35 cellular contexts compared by ENCODE assay signal in the genomic region with DNA sequence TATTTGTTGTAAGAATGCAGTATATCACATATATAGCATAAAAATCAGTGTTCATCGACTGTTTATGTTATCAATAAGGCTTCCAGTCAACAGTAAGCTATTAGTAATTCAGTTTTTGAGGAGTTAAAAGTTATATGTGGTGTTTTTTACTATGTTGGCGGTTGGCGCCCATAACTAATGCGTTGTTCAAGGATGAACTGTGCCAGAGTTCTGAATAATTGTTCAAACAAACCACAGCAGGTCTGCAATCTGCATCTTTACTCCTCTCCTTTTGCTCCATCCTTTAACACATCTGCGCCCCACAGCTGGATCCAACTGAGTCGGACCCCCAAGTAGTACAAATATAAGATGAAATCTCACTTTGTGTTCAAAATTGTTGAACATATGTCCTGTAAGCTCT.
DNase-seq lines count a peak whose midpoint lies in the region; ATAC-seq and TF ChIP-seq lines count a peak whose summit lies in the region.
"Had no signal": no experiment of that assay in that cellular context is flagged by ENCODE, and none has a peak within 500 bp of the region (broad histone marks: within the 10 kb centered on the region; RNA-seq: fewer than 3 reads in every experiment).

No MANE protein-coding gene starts in this region.

- H3K4me3 Mint-ChIP-seq in activated CD4-positive, alpha-beta T cell treated with anti-CD3 and anti-CD28 coated beads, Interleukin-2, amount 10 ng/mL, durations not matched to agents 24 days and 14 days: no peak overlapping the region
- H3K4me3 Mint-ChIP-seq: B cell; CD14-positive monocyte; CD4-positive, alpha-beta memory T cell; CD4-positive, alpha-beta T cell; CD4-positive, CD25-positive, alpha-beta regulatory T cell; CD8-positive, alpha-beta memory T cell; CD8-positive, alpha-beta T cell had no signal

- H2AFZ ChIP-seq in IMR-90 (replicated peaks; ENCODE audit: low read length, poor library complexity): no peak overlapping the region
- no peak overlapping the region for H2AFZ ChIP-seq in PC-3 (ENCODE audit: low read length)

- H3K4me2 ChIP-seq in IMR-90 (ENCODE audit: low read depth, low read length) (no peak overlapping the region), PC-3 (ENCODE audit: low read length) (no peak overlapping the region), mesendoderm (ENCODE audit: low read length) (no peak overlapping the region)
- H3K4me2 ChIP-seq: A549; BLaER1; BLaER1 treated with 17β-estradiol and CSF1 and Interleukin-3, amounts not matched to agents 10 nM and 100 nM had no signal

- H3K79me1 ChIP-seq in IMR-90 (ENCODE audit: low read depth in 1 of 2, low read length in 2 of 2) (no peaks in the 10 kb centered on the region), mesendoderm (ENCODE audit: low read length) (no peaks in the 10 kb centered on the region)

- H4K91ac ChIP-seq in IMR-90 (ENCODE audit: insufficient read depth, low read depth, low read length): no peak overlapping the region

- BruUV-seq in IMR-90 (replicated peaks; lab: Mats Ljungman, UMichigan): no TSS peak
- BruUV-seq in PC-3 (replicated peaks; lab: Mats Ljungman, UMichigan): no TSS peak

- no peak overlapping the region for H3K14ac ChIP-seq in IMR-90 (replicated peaks; ENCODE audit: low read depth, low read length)

- H2BK5ac ChIP-seq in IMR-90 (ENCODE audit: low read depth, low read length, poor library complexity, severe bottlenecking) (no peak overlapping the region), mesendoderm (ENCODE audit: low read length) (no peak overlapping the region)

- H2BK120ac ChIP-seq in IMR-90 (ENCODE audit: low read depth, low read length) (peak overlapping the region; percentile 9; the same call in 1 of the 2 replicates), mesendoderm (ENCODE audit: low read depth, low read length) (no peak overlapping the region)

- H3K36me3 ChIP-seq in IMR-90 (ENCODE audit: control insufficient read depth, insufficient read depth, low read length) (no peaks in the 10 kb centered on the region), PC-3 (ENCODE audit: low read depth, low read length) (no peaks in the 10 kb centered on the region), mesendoderm (ENCODE audit: control insufficient read depth, insufficient read depth, low read length) (no peaks in the 10 kb centered on the region), H7 (replicated peaks; ENCODE audit: control insufficient read depth, insufficient read depth, low read length) (no peaks in the 10 kb centered on the region)
- H3K36me3 ChIP-seq: BLaER1; BLaER1 treated with 17β-estradiol and CSF1 and Interleukin-3, amounts not matched to agents 10 nM and 100 nM had no signal

- no peaks in the 10 kb centered on the region for H3K9me2 ChIP-seq in PC-3 (replicated peaks; ENCODE audit: low read length)

- POLR2A ChIA-PET in IMR-90 (lab: Charles Lee; ENCODE audit: unreplicated experiment) (no interaction called here), PC-3 (lab: Charles Lee; ENCODE audit: unreplicated experiment) (no interaction called here)

- H4K20me1 ChIP-seq in IMR-90 (ENCODE audit: insufficient read depth, low read length) (no peaks in the 10 kb centered on the region), PC-3 (ENCODE audit: low read length) (no peaks in the 10 kb centered on the region)
- H4K20me1 ChIP-seq: BLaER1; BLaER1 treated with 17β-estradiol and CSF1 and Interleukin-3, amounts not matched to agents 10 nM and 100 nM had no signal

- ATAC-seq in IMR-90 (ENCODE audit: low read depth): no peak
- ATAC-seq in PC-3: peak; percentile 91
- no peak for ATAC-seq in GM19328 (IDR thresholded peaks at IDR 0.05; ENCODE audit: unreplicated experiment)
- ATAC-seq: A549; CD8-positive, alpha-beta T cell had no signal

- H3K4me3 ChIP-seq in IMR-90 (ENCODE audit: insufficient read depth, low read depth, low read length) (no peak overlapping the region), PC-3 (ENCODE audit: low read length) (no peak overlapping the region), mesendoderm (ENCODE audit: low read length) (no peak overlapping the region), H7 (ENCODE audit: insufficient read depth, low read depth, low read length) (no peak overlapping the region)
- H3K4me3 ChIP-seq: A549; BLaER1; BLaER1 treated with 17β-estradiol and CSF1 and Interleukin-3, amounts not matched to agents 10 nM and 100 nM had no signal

- H3K27ac ChIP-seq in IMR-90 (ENCODE audit: insufficient read depth, low read length) (no peak overlapping the region), PC-3 (ENCODE audit: low read length) (no peak overlapping the region), mesendoderm (ENCODE audit: low read depth, low read length) (no peak overlapping the region)
- H3K27ac ChIP-seq: 22Rv1; A549; BLaER1; BLaER1 treated with 17β-estradiol and CSF1 and Interleukin-3, amounts not matched to agents 10 nM and 100 nM; C4-2B had no signal

- H3K18ac ChIP-seq in IMR-90 (ENCODE audit: low read depth, low read length): no peak overlapping the region
- H3K18ac ChIP-seq in mesendoderm (ENCODE audit: low read length): no peak overlapping the region

- H4K5ac ChIP-seq in IMR-90 (ENCODE audit: low read depth, low read length) (no peak overlapping the region), mesendoderm (ENCODE audit: low read length) (no peak overlapping the region)

- no peak overlapping the region; the same call in 2 of the 3 replicates for H2BK15ac ChIP-seq in IMR-90 (ENCODE audit: low read depth, low read length)
- no peak overlapping the region for H2BK15ac ChIP-seq in mesendoderm (replicated peaks; ENCODE audit: low read depth)

- H3K9me3 Mint-ChIP-seq in activated CD4-positive, alpha-beta T cell treated with anti-CD3 and anti-CD28 coated beads, Interleukin-2, amount 10 ng/mL, durations not matched to agents 24 days and 14 days: no peaks in the 10 kb centered on the region
- H3K9me3 Mint-ChIP-seq: CD4-positive, alpha-beta T cell; CD8-positive, alpha-beta T cell had no signal

- H3K4me1 ChIP-seq in IMR-90 (ENCODE audit: control insufficient read depth, insufficient read depth, low read length): peaks cover 8% of the 10 kb centered on the region
- H3K4me1 ChIP-seq in PC-3 (ENCODE audit: insufficient read depth, low read length): peaks cover 7% of the 10 kb centered on the region; the same call in 1 of the 2 replicates
- H3K4me1 ChIP-seq in mesendoderm (ENCODE audit: control insufficient read depth, low read depth, low read length): no peaks in the 10 kb centered on the region
- H3K4me1 ChIP-seq: A549, BLaER1, Caco-2 had no signal

- TF ChIP-seq POLR2A in IMR-90 (IDR thresholded peaks at IDR 0.05; ENCODE audit: low read depth, low read length): no peak

- no peaks in the 10 kb centered on the region for H3K4me1 Mint-ChIP-seq in activated CD4-positive, alpha-beta T cell treated with anti-CD3 and anti-CD28 coated beads, Interleukin-2, amount 10 ng/mL, durations not matched to agents 24 days and 14 days
- H3K4me1 Mint-ChIP-seq: B cell; CD14-positive monocyte; CD4-positive, alpha-beta memory T cell; CD4-positive, CD25-positive, alpha-beta regulatory T cell; CD8-positive, alpha-beta memory T cell had no signal

- H3K27me3 ChIP-seq in IMR-90 (ENCODE audit: control insufficient read depth, insufficient read depth, low read length): no peaks in the 10 kb centered on the region
- H3K27me3 ChIP-seq in PC-3 (ENCODE audit: low read length): no peaks in the 10 kb centered on the region
- no peaks in the 10 kb centered on the region for H3K27me3 ChIP-seq in mesendoderm (ENCODE audit: insufficient read depth, low read length, poor library complexity)
- no peaks in the 10 kb centered on the region for H3K27me3 ChIP-seq in H7 (ENCODE audit: control insufficient read depth, insufficient read depth, low read length)
- H3K27me3 ChIP-seq: BE2C; BLaER1; BLaER1 treated with 17β-estradiol and CSF1 and Interleukin-3, amounts not matched to agents 10 nM and 100 nM had no signal

- H3K36me3 Mint-ChIP-seq in activated CD4-positive, alpha-beta T cell treated with anti-CD3 and anti-CD28 coated beads, Interleukin-2, amount 10 ng/mL, durations not matched to agents 24 days and 14 days (ENCODE audit: low read depth): no peaks in the 10 kb centered on the region
- H3K36me3 Mint-ChIP-seq: CD14-positive monocyte; CD4-positive, alpha-beta memory T cell; CD4-positive, CD25-positive, alpha-beta regulatory T cell; CD8-positive, alpha-beta memory T cell; CD8-positive, alpha-beta T cell had no signal

- TF ChIP-seq CTCF in IMR-90 (conservative IDR thresholded peaks at IDR 0.05; ENCODE audit: low read depth, low read length) (no peak), PC-3 (conservative IDR thresholded peaks at IDR 0.05; ENCODE audit: low read depth, low read length) (no peak)

- H4K8ac ChIP-seq in IMR-90 (ENCODE audit: low read depth in 2 of 2, low read length in 2 of 2): no peak overlapping the region
- H4K8ac ChIP-seq in mesendoderm (ENCODE audit: low read depth, low read length): peak overlapping the region; percentile 39

- CTCF ChIA-PET in IMR-90 (lab: Yijun Ruan, JAX) (no interaction called here), PC-3 (lab: Charles Lee) (no interaction called here)

- no peak overlapping the region for H2AK9ac ChIP-seq in IMR-90 (replicated peaks; ENCODE audit: low read depth, low read length, poor library complexity)

- dilution Hi-C loops in IMR-90 (cut with HindIII; ENCODE audit: low sequenced_read_pairs, unreplicated experiment): no loop called here

- intact Hi-C loops in activated CD4-positive, alpha-beta T cell treated with anti-CD3 and anti-CD28 coated beads, Interleukin-2, amount 10 ng/mL, durations not matched to agents 24 days and 14 days (cut with micrococcal nuclease): no loop called here
- intact Hi-C loops in IMR-90 (cut with micrococcal nuclease): no loop called here
- intact Hi-C loops in PC-3 (cut with micrococcal nuclease): no loop called here

- H3K27me3 Mint-ChIP-seq in activated CD4-positive, alpha-beta T cell treated with anti-CD3 and anti-CD28 coated beads, Interleukin-2, amount 10 ng/mL, durations not matched to agents 24 days and 14 days: no peaks in the 10 kb centered on the region
- H3K27me3 Mint-ChIP-seq: B cell; CD4-positive, alpha-beta memory T cell; CD4-positive, alpha-beta T cell; CD4-positive, CD25-positive, alpha-beta regulatory T cell had no signal

- H3K56ac ChIP-seq in IMR-90 (ENCODE audit: extremely low read depth, insufficient read depth, low read length) (no peak overlapping the region), mesendoderm (ENCODE audit: low read length) (no peak overlapping the region)

- H3K9ac ChIP-seq in IMR-90 (ENCODE audit: low read depth, low read length) (no peak overlapping the region), PC-3 (ENCODE audit: low read length) (no peak overlapping the region), mesendoderm (ENCODE audit: low read length) (no peak overlapping the region)
- H3K9ac ChIP-seq: BLaER1; BLaER1 treated with 17β-estradiol and CSF1 and Interleukin-3, amounts not matched to agents 10 nM and 100 nM had no signal

- H3K79me2 ChIP-seq in PC-3 (ENCODE audit: low read length) (no peaks in the 10 kb centered on the region), mesendoderm (ENCODE audit: control insufficient read depth, insufficient read depth, low read length) (no peaks in the 10 kb centered on the region)

- TF ChIP-seq RAD21 in IMR-90 (IDR thresholded peaks at IDR 0.05; ENCODE audit: low read length): no peak

- H3K23ac ChIP-seq in IMR-90 (ENCODE audit: low read depth, low read length) (no peak overlapping the region), mesendoderm (ENCODE audit: low read length) (no peak overlapping the region)

- no peak overlapping the region for H3K27ac Mint-ChIP-seq in activated CD4-positive, alpha-beta T cell treated with anti-CD3 and anti-CD28 coated beads, Interleukin-2, amount 10 ng/mL, durations not matched to agents 24 days and 14 days
- H3K27ac Mint-ChIP-seq: B cell; CD14-positive monocyte; CD4-positive, alpha-beta T cell; CD4-positive, CD25-positive, alpha-beta regulatory T cell; CD8-positive, alpha-beta memory T cell; CD8-positive, alpha-beta T cell had no signal

- H2BK20ac ChIP-seq in IMR-90 (ENCODE audit: low read depth, low read length): peak overlapping the region; percentile 62; the same call in 1 of the 2 replicates

- H3K4ac ChIP-seq in IMR-90 (ENCODE audit: low read depth, low read length): no peak overlapping the region
- no peak overlapping the region for H3K4ac ChIP-seq in mesendoderm (ENCODE audit: low read depth, low read length)

- no peaks in the 10 kb centered on the region for H3K9me1 ChIP-seq in IMR-90 (ENCODE audit: insufficient read depth, low read length)

- peak; percentile 12 for DNase-seq in activated CD4-positive, alpha-beta T cell treated with anti-CD3 and anti-CD28 coated beads, Interleukin-2, amount 10 ng/mL, durations not matched to agents 24 days and 14 days
- no peak for DNase-seq in activated CD4-positive, alpha-beta T cell treated with anti-CD3 and anti-CD28 coated beads for 4 hours
- DNase-seq in IMR-90 (no peak), PC-3 (peak; percentile 56), mesendoderm (no peak), H7 (no peak), AG20443 (ENCODE audit: low spot score) (no peak)
- DNase-seq: 8988T; ACHN; AML-193; BE2C; C1 segment of cervical spinal cord; Caco-2; Calu3; CD4-positive, alpha-beta memory T cell; CD4-positive, alpha-beta T cell; CD4-positive, CD25-positive, alpha-beta regulatory T cell; CD8-positive, alpha-beta memory T cell; CD8-positive, alpha-beta T cell; COR-L47; DMS 273 treated with DMSO at 0.1 percent for 48 hours; DMS153; DMS53; DMS79; DMS79 treated with DMSO at 0.1 percent for 48 hours; DND-41; EL had no signal

- no peaks in the 10 kb centered on the region for H3F3A ChIP-seq in PC-3 (ENCODE audit: low read length, unreplicated experiment)

- H2AK5ac ChIP-seq in IMR-90 (ENCODE audit: low read depth, low read length) (no peak overlapping the region), mesendoderm (ENCODE audit: low read length) (no peak overlapping the region)

- H3K9me3 ChIP-seq in IMR-90 (ENCODE audit: control insufficient read depth, insufficient read depth, low read length): no peaks in the 10 kb centered on the region
- no peaks in the 10 kb centered on the region for H3K9me3 ChIP-seq in PC-3 (ENCODE audit: low read length)
- H3K9me3 ChIP-seq: A549; BE2C; BLaER1; BLaER1 treated with 17β-estradiol and CSF1 and Interleukin-3, amounts not matched to agents 10 nM and 100 nM; Caco-2 had no signal

- in situ Hi-C loops in IMR-90 (cut with MboI; ENCODE audit: low sequenced_read_pairs): no loop called here

- WGBS in IMR-90 (ENCODE audit: extremely low coverage in 2 of 2, insufficient read length in 1 of 2), 2 experiments: no CpG with 5 or more reads among the region's 6 CpGs
- no CpG with 5 or more reads among the region's 6 CpGs for WGBS in mesendoderm (ENCODE audit: extremely low coverage, insufficient coverage, low lambda C conversion rate)

Comparison
In these comparisons a context has a peak if more than half of its experiments do, and no peak if none do; other contexts are left out.
1. DNase-seq: peak in activated CD4-positive, alpha-beta T cell treated with anti-CD3 and anti-CD28 coated beads, Interleukin-2, amount 10 ng/mL, durations not matched to agents 24 days and 14 days (single experiment) and PC-3 (single experiment); none in activated CD4-positive, alpha-beta T cell treated with anti-CD3 and anti-CD28 coated beads for 4 hours (0 of 2), IMR-90 (single experiment), mesendoderm (single experiment), H7 (single experiment) and AG20443 (single experiment).